Comparison of ENCODE assay signal across 1 cellular context in genomic region chr6:119633461-119633860, GRCh38.
TF ChIP-seq lines count a peak whose summit lies in the region.

No MANE protein-coding gene starts in this region.

TF ChIP-seq in K562, 482 proteins besides CTCF, POLR2A, EP300 and RAD21 (continued from another document):
- TF ChIP-seq ZNF407 (IDR thresholded peaks at IDR 0.05; ENCODE audit: low read depth) (no peak), ESRRA (IDR thresholded peaks at IDR 0.05; ENCODE audit: borderline replicate concordance, low read depth) (no peak), XRCC4 (IDR thresholded peaks at IDR 0.05; ENCODE audit: extremely low read depth, insufficient read depth, insufficient read length) (no peak), CBFB (CRISPR knock-in tag; IDR thresholded peaks at IDR 0.05) (no peak)
